Comparison of ENCODE assay signal across 8 cellular contexts in genomic region chr3:183446838-183447205, GRCh38. TPM values are rescaled to one million over a fixed set of nuclear protein-coding genes. Genes with fewer than 3 reads are reported as not detected.
A peak's percentile ranks its signal among the peaks of the same experiment; 100 is the strongest.
DNase-seq lines count a peak whose midpoint lies in the region; ATAC-seq, FAIRE-seq and TF ChIP-seq lines count a peak whose summit lies in the region.

No MANE protein-coding gene starts in this region.

- peak overlapping the region; percentile 74 for H3K27ac Mint-ChIP-seq in stimulated activated naive CD8-positive, alpha-beta T cell treated with anti-CD3 and anti-CD28 coated beads, Interleukin-15, Interleukin-2, amounts not matched to agents 100 ng/mL and 50 ng/mL, for 24 hours

- peaks cover 5% of the 10 kb centered on the region for H3K36me3 Mint-ChIP-seq in stimulated activated naive CD8-positive, alpha-beta T cell treated with anti-CD3 and anti-CD28 coated beads, Interleukin-15, Interleukin-2, amounts not matched to agents 100 ng/mL and 50 ng/mL, for 24 hours (ENCODE audit: low read depth)

- H3K27ac ChIP-seq in mucosa of rectum (ENCODE audit: low read depth in 2 of 2, low read length in 2 of 2) = peak overlapping the region in 1 of 2 donors; percentile 70

- peak overlapping the region; percentile 95 for H3K4me3 Mint-ChIP-seq in stimulated activated naive CD8-positive, alpha-beta T cell treated with anti-CD3 and anti-CD28 coated beads, Interleukin-15, Interleukin-2, amounts not matched to agents 100 ng/mL and 50 ng/mL, for 24 hours

- no peak for TF ChIP-seq CTCF in bronchial epithelial cell (IDR thresholded peaks at IDR 0.05; ENCODE audit: insufficient read depth, low read length, severe bottlenecking)

- peaks cover 13% of the 10 kb centered on the region for H3K4me1 Mint-ChIP-seq in stimulated activated naive CD8-positive, alpha-beta T cell treated with anti-CD3 and anti-CD28 coated beads, Interleukin-15, Interleukin-2, amounts not matched to agents 100 ng/mL and 50 ng/mL, for 24 hours (ENCODE audit: low read depth)

- peak overlapping the region; percentile 70 for H3K4me3 ChIP-seq in bronchial epithelial cell (ENCODE audit: low read depth, low read length)
- peak overlapping the region; percentile 89 to 93 for H3K4me3 ChIP-seq in mucosa of rectum (ENCODE audit: low read length in 2 of 2)

- H3K9me3 Mint-ChIP-seq in stimulated activated naive CD8-positive, alpha-beta T cell treated with anti-CD3 and anti-CD28 coated beads, Interleukin-15, Interleukin-2, amounts not matched to agents 100 ng/mL and 50 ng/mL, for 24 hours = peaks cover 12% of the 10 kb centered on the region

- peaks cover 5% of the 10 kb centered on the region for H3K27me3 Mint-ChIP-seq in stimulated activated naive CD8-positive, alpha-beta T cell treated with anti-CD3 and anti-CD28 coated beads, Interleukin-15, Interleukin-2, amounts not matched to agents 100 ng/mL and 50 ng/mL, for 24 hours

- no peaks in the 10 kb centered on the region for H3K27me3 ChIP-seq in bronchial epithelial cell (ENCODE audit: control insufficient read depth, insufficient read depth, low read length)
- H3K27me3 ChIP-seq in mucosa of rectum (ENCODE audit: control insufficient read depth in 2 of 2, insufficient read depth in 2 of 2, low read length in 2 of 2) = no peaks in the 10 kb centered on the region

- peaks cover 3 to 9% of the 10 kb centered on the region in 2 donors for H3K4me1 ChIP-seq in mucosa of rectum (ENCODE audit: control insufficient read depth in 2 of 2, insufficient read depth in 2 of 2, low read length in 2 of 2)

- peaks cover 3 to 5% of the 10 kb centered on the region in 2 donors for H3K9me3 ChIP-seq in mucosa of rectum (ENCODE audit: control insufficient read depth in 2 of 2, low read length in 2 of 2)

- FAIRE-seq in bronchial epithelial cell (lab: Jason Lieb, UNC) = no peak

- H3K36me3 ChIP-seq in bronchial epithelial cell (ENCODE audit: control insufficient read depth, insufficient read depth, low read length) = no peaks in the 10 kb centered on the region
- H3K36me3 ChIP-seq in mucosa of rectum (ENCODE audit: control insufficient read depth in 2 of 2, insufficient read depth in 2 of 2, low read length in 2 of 2) = no peaks in the 10 kb centered on the region

- DNase-seq in stimulated activated naive CD8-positive, alpha-beta T cell treated with anti-CD3 and anti-CD28 coated beads, Interleukin-15, Interleukin-2, amounts not matched to agents 100 U/mL and 50 U/mL, for 24 hours = no peak
- DNase-seq in bronchial epithelial cell (ENCODE audit: low read depth) = no peak
- DNase-seq in HUDEP-2 (lab: John Stamatoyannopoulos, UW; ENCODE audit: unreplicated experiment in 76 of 76) = no peak
- DNase-seq in NCI-H1092 (lab: John Stamatoyannopoulos, UW) = no peak
- no peak for DNase-seq in germinal center (ENCODE audit: low spot score)

- no peak for ATAC-seq in stimulated activated naive CD8-positive, alpha-beta T cell treated with anti-CD3 and anti-CD28 coated beads, Interleukin-15, Interleukin-2, amounts not matched to agents 100 U/mL and 50 U/mL, for 24 hours
- no peak for ATAC-seq in HG02623 (IDR thresholded peaks at IDR 0.05; ENCODE audit: unreplicated experiment)

- H3K9ac ChIP-seq in mucosa of rectum (ENCODE audit: low read depth in 1 of 2, low read length in 2 of 2) = peak overlapping the region; percentile 69 to 71

RNA-seq across cellular contexts. Expression of gene MCF2L2, which starts 18.4 kb away (rescaled TPM):
- 0.26 TPM in 2 replicates for total RNA-seq in bronchial epithelial cell
